ENCODE assay signal across 20 cellular contexts in the genomic region with DNA sequence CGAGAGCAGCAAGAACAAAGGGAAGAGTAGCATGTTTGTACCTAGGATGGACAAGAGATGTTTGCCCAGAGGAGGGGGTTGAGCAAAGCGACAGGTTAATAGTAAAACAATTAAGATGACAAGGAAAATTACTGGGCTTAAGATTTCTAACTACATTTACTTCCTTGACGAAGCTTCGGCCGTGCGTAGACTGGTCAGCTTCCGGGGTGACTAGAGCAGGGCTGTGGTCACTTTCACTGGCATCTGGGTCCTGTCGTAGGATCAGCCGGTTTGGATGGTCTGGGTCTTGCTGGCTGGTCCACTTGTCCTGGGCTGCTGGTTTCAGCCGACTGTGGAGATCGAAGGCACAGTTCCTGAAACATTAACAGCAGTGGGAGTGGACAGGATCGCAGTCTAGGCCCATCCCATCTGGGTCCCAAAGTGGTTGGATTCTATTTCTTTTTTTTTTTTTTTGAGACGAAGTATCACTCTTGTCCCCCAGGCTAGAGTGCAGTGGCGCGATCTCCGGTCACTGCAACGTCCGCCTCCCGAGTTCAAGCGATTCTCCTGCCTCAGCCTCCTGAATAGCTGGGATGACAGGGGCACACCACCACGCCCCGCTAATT. TPM values are rescaled to one million over a fixed set of nuclear protein-coding genes. Genes with fewer than 3 reads are reported as not detected.
DNase-seq lines count a peak whose midpoint lies in the region; TF ChIP-seq lines count a peak whose summit lies in the region.
"Had no signal": no experiment of that assay in that cellular context is flagged by ENCODE, and none has a peak within 500 bp of the region (broad histone marks: within the 10 kb centered on the region; RNA-seq: fewer than 3 reads in every experiment).

No MANE protein-coding gene starts in this region.

- no peak overlapping the region for H3K56ac ChIP-seq in H9 (ENCODE audit: insufficient read length, low read depth, low read length)

- no peak overlapping the region for H2BK12ac ChIP-seq in H9 (ENCODE audit: insufficient read length, low read depth, low read length)

- CTCF ChIA-PET in HEK293 (lab: Yijun Ruan, JAX), result interaction anchor here (1.8 kb wide), 1 partner anchor 57 kb away, joined by 5 read pairs; no protein-coding TSS in a partner anchor

- H3T11ph ChIP-seq in H9 (ENCODE audit: low read length), result no peak overlapping the region

- H3K4me1 Mint-ChIP-seq in endothelial cell (ENCODE audit: unreplicated experiment) (peaks cover 10% of the 10 kb centered on the region), H9 (peaks cover 12 to 17% of the 10 kb centered on the region in 2 experiments)

- no peak overlapping the region for H3K4me2 ChIP-seq in H9 (ENCODE audit: insufficient read depth, insufficient read length, low read length)

- peaks cover 7% of the 10 kb centered on the region for H3K23me2 ChIP-seq in H9 (ENCODE audit: insufficient read length, low read depth, low read length, poor library complexity, severe bottlenecking)

- H3K79me1 ChIP-seq in H9 (ENCODE audit: insufficient read depth, low read depth, low read length, poor library complexity, severe bottlenecking), result no peaks in the 10 kb centered on the region

- no peak overlapping the region for H3K9ac ChIP-seq in H9 (ENCODE audit: extremely low read depth, insufficient read length, low read length)

- no peak overlapping the region for H2AK5ac ChIP-seq in H9 (ENCODE audit: insufficient read length, low read length)

- H3K27me3 Mint-ChIP-seq in endothelial cell (ENCODE audit: unreplicated experiment) (peaks cover 10% of the 10 kb centered on the region), H9 (ENCODE audit: low read depth) (peaks cover 27% of the 10 kb centered on the region)

- no peak overlapping the region for H3K23ac ChIP-seq in H9 (ENCODE audit: insufficient read length, low read depth, low read length)

- no peak overlapping the region for H2BK15ac ChIP-seq in H9 (ENCODE audit: low read depth, low read length)

- H3K14ac ChIP-seq in H9 (ENCODE audit: insufficient read depth, low read length), result no peak overlapping the region

- H3K9me3 ChIP-seq in HEK293 (ENCODE audit: control insufficient read depth, insufficient read depth, low read depth, low read length) (no peaks in the 10 kb centered on the region), muscle layer of duodenum (ENCODE audit: control insufficient read depth in 1 of 2, low read length in 2 of 2) (no peaks in the 10 kb centered on the region), stomach (no peaks in the 10 kb centered on the region), H9 (ENCODE audit: control insufficient read depth, low read depth, low read length) (no peaks in the 10 kb centered on the region)
- H3K9me3 ChIP-seq: body of pancreas, suprapubic skin had no signal

- no peaks in the 10 kb centered on the region for H3K9me3 Mint-ChIP-seq in endothelial cell (ENCODE audit: unreplicated experiment)
- peaks cover 21% of the 10 kb centered on the region in 2 experiments for H3K9me3 Mint-ChIP-seq in H9

- no peak overlapping the region for H4K91ac ChIP-seq in H9 (ENCODE audit: insufficient read length, low read depth, low read length)

- no peak overlapping the region for H2BK5ac ChIP-seq in H9 (ENCODE audit: insufficient read length, low read length)

- no peak overlapping the region for H3K27ac ChIP-seq in HEK293 (ENCODE audit: extremely low read depth, low read depth, low read length)
- H3K27ac ChIP-seq in muscle layer of duodenum (ENCODE audit: low read length), result peak overlapping the region; percentile 45
- H3K27ac ChIP-seq in stomach, result peak overlapping the region in 4 of 5 donors; percentile 48 to 85 (median 71)
- no peak overlapping the region for H3K27ac ChIP-seq in H9 (ENCODE audit: insufficient read length, low read depth, low read length)
- H3K27ac ChIP-seq: foreskin keratinocyte, suprapubic skin had no signal

- no peak overlapping the region for H2BK20ac ChIP-seq in H9 (ENCODE audit: low read depth, low read length, poor library complexity, severe bottlenecking)

- H4K20me1 ChIP-seq in H9 (ENCODE audit: control insufficient read depth, insufficient read depth, insufficient read length), result no peaks in the 10 kb centered on the region

- H3K4me3 Mint-ChIP-seq in endothelial cell (ENCODE audit: unreplicated experiment), result peak overlapping the region; percentile 16
- no peak overlapping the region for H3K4me3 Mint-ChIP-seq in H9
- H3K4me3 Mint-ChIP-seq: activated CD8-positive, alpha-beta T cell treated with anti-CD3 and anti-CD28 coated beads, Interleukin-2, amount 10 ng/mL, durations not matched to agents 7 days and 5 days had no signal

- TF ChIP-seq POLR2A in stomach (IDR thresholded peaks at IDR 0.05), result no peak

- H3K4me1 ChIP-seq in HEK293 (ENCODE audit: control insufficient read depth, insufficient read depth, low read length), result no peaks in the 10 kb centered on the region
- peaks cover 3 to 4% of the 10 kb centered on the region in 2 donors for H3K4me1 ChIP-seq in muscle layer of duodenum (ENCODE audit: control insufficient read depth in 1 of 2, insufficient read depth in 2 of 2, low read length in 2 of 2)
- peaks cover 4 to 20% (median 11%) of the 10 kb centered on the region in 4 donors for H3K4me1 ChIP-seq in stomach
- H3K4me1 ChIP-seq in H9 (ENCODE audit: insufficient read depth, low read length), result no peaks in the 10 kb centered on the region; the same call in 1 of the 2 replicates
- H3K4me1 ChIP-seq: foreskin keratinocyte had no signal

- no peak overlapping the region for H2BK120ac ChIP-seq in H9 (ENCODE audit: low read depth, low read length, poor library complexity, severe bottlenecking)

- no peak overlapping the region for H4K8ac ChIP-seq in H9 (replicated peaks; ENCODE audit: insufficient read length, low read depth, low read length)

- intact Hi-C loops in stomach (cut with DNase I; ENCODE audit: low total_unique reads), result no loop called here

- POLR2A ChIA-PET in HEK293 (lab: Yijun Ruan, JAX), result interaction anchor here (0.6 kb wide), 1 partner anchor 36 kb away, joined by 5 read pairs; no protein-coding TSS in a partner anchor

- DNase-seq in endothelial cell (ENCODE audit: low spot score), result no peak
- DNase-seq in stomach, result no peak
- DNase-seq in H9, result no peak
- no peak for DNase-seq in SHP77 (lab: John Stamatoyannopoulos, UW)
- no peak for DNase-seq in NCI-H2227 treated with DMSO at 0.1 percent for 48 hours (lab: John Stamatoyannopoulos, UW)
- DNase-seq in hypothalamus (lab: John Stamatoyannopoulos, UW), result no peak
- DNase-seq: activated CD4-positive, alpha-beta T cell treated with anti-CD3 and anti-CD28 coated beads for 1 hour; activated CD8-positive, alpha-beta T cell treated with anti-CD3 and anti-CD28 coated beads, Interleukin-2, amount 10 ng/mL, durations not matched to agents 7 days and 5 days; activated T-cell treated with anti-CD3 and anti-CD28 coated beads for 4 hours; body of pancreas; C1 segment of cervical spinal cord; effector CD8-positive, alpha-beta T cell; foreskin keratinocyte; NCI-H1436 treated with DMSO at 0.1 percent for 48 hours; NCI-H510A treated with DMSO at 0.1 percent for 48 hours; small intestine had no signal

- H3K18ac ChIP-seq in H9 (ENCODE audit: insufficient read length, low read depth, low read length), result no peak overlapping the region

- H3K36me3 Mint-ChIP-seq in endothelial cell (ENCODE audit: low read depth, unreplicated experiment) (peaks cover 19% of the 10 kb centered on the region), H9 (ENCODE audit: insufficient read depth in 1 of 3, low read depth in 3 of 3) (peaks cover 7 to 15% (median 10%) of the 10 kb centered on the region in 3 experiments)

- H3K4ac ChIP-seq in H9 (ENCODE audit: low read depth, low read length), result no peak overlapping the region

- no peak overlapping the region for H4K5ac ChIP-seq in H9 (ENCODE audit: insufficient read length, low read depth, low read length)

- H2AFZ ChIP-seq in H9 (ENCODE audit: low read length), result no peak overlapping the region

- no peak overlapping the region for H3K4me3 ChIP-seq in HEK293 (ENCODE audit: low read depth, low read length)
- H3K4me3 ChIP-seq in muscle layer of duodenum (ENCODE audit: low read depth in 1 of 2, low read length in 2 of 2), result no peak overlapping the region
- no peak overlapping the region for H3K4me3 ChIP-seq in stomach
- H3K4me3 ChIP-seq: body of pancreas, suprapubic skin had no signal

- H3K79me2 ChIP-seq in H9 (ENCODE audit: insufficient read depth, low read length), result no peaks in the 10 kb centered on the region

- H3K36me3 ChIP-seq in HEK293 (ENCODE audit: control insufficient read depth in 2 of 2, insufficient read depth in 1 of 2, low read length in 2 of 2), result no peaks in the 10 kb centered on the region
- no peaks in the 10 kb centered on the region for H3K36me3 ChIP-seq in muscle layer of duodenum (ENCODE audit: control insufficient read depth in 1 of 2, insufficient read depth in 2 of 2, low read length in 2 of 2)
- no peaks in the 10 kb centered on the region for H3K36me3 ChIP-seq in stomach
- H3K36me3 ChIP-seq: suprapubic skin had no signal

- H3K27ac Mint-ChIP-seq in endothelial cell (ENCODE audit: unreplicated experiment), result no peak overlapping the region
- no peak overlapping the region; a peak in 1 of 7 replicates for H3K27ac Mint-ChIP-seq in H9
- H3K27ac Mint-ChIP-seq: activated CD8-positive, alpha-beta T cell treated with anti-CD3 and anti-CD28 coated beads, Interleukin-2, amount 10 ng/mL, durations not matched to agents 7 days and 5 days had no signal

- TF ChIP-seq EP300 in stomach (IDR thresholded peaks at IDR 0.05), result no peak

- H3K27me3 ChIP-seq in muscle layer of duodenum (ENCODE audit: low read depth, low read length), result no peaks in the 10 kb centered on the region
- no peaks in the 10 kb centered on the region for H3K27me3 ChIP-seq in stomach
- no peaks in the 10 kb centered on the region for H3K27me3 ChIP-seq in H9 (ENCODE audit: insufficient read depth, low read length)
- H3K27me3 ChIP-seq: body of pancreas, foreskin keratinocyte, suprapubic skin had no signal

- WGBS in stomach, 5 donors, result 87 to 95% (median 92%) methylated on average over 19 to 22 of the region's 22 CpGs
- no CpG with 5 or more reads among the region's 22 CpGs for WGBS in H9 (ENCODE audit: extremely low coverage, insufficient read length, low lambda C conversion rate)

- no peak for TF ChIP-seq CTCF in HEK293 (tag by site-specific recombination; IDR thresholded peaks at IDR 0.05)
- no peak for TF ChIP-seq CTCF in endothelial cell (IDR thresholded peaks at IDR 0.05; ENCODE audit: unreplicated experiment)
- no peak for TF ChIP-seq CTCF in stomach (IDR thresholded peaks at IDR 0.05)
- no peak for TF ChIP-seq CTCF in H9 (conservative IDR thresholded peaks at IDR 0.05)

RNA-seq across cellular contexts. Expression of a gene that starts 5.0 kb away (rescaled TPM):
- 353 TPM for total RNA-seq in endothelial cell (ENCODE audit: unreplicated experiment)
- 1,000 to 10,000 TPM in 1 of 5 donors, 100 to 1,000 TPM in 4; 184 to 1,029 (median 269) TPM for total RNA-seq in stomach
- 100 to 1,000 TPM; 193 to 524 (median 393) TPM for polyA plus RNA-seq in stomach
- 715 and 719 TPM in 2 replicates for total RNA-seq in H9 (2021)

RNA-seq across cellular contexts. Expression of a gene that starts 22.3 kb away (rescaled TPM):
- 0.28 TPM for total RNA-seq in endothelial cell (ENCODE audit: unreplicated experiment)
- total RNA-seq in stomach, result under 1 TPM in 1 of 5 donors, not detected in 4; 0.18 TPM
- polyA plus RNA-seq in stomach, result under 1 TPM in 2 of 3 donors, not detected in 1; 0.10 to 0.15 TPM
- 3.7 and 4.1 TPM in 2 replicates for total RNA-seq in H9 (2021)

RNA-seq across cellular contexts. Expression of a gene that starts 23.5 kb away (rescaled TPM):
- total RNA-seq in endothelial cell (ENCODE audit: unreplicated experiment) (not detected), stomach (1 to 10 TPM in 1 of 5 donors, under 1 TPM in 1, not detected in 3; 0.55 to 5.4 TPM), H9 (2021) (0.64 and 0.66 TPM in 2 replicates)
- 1 to 10 TPM in 1 of 3 donors, under 1 TPM in 2; 0.37 to 6.6 (median 0.93) TPM for polyA plus RNA-seq in stomach
- total RNA-seq: foreskin keratinocyte had no signal
- polyA plus RNA-seq: AG04450 had no signal

RNA-seq across cellular contexts. Expression of a gene that starts 35.8 kb away (rescaled TPM):
- total RNA-seq in endothelial cell (ENCODE audit: unreplicated experiment) (126 TPM), stomach (100 to 1,000 TPM in 2 of 5 donors, 10 to 100 TPM in 3; 26.1 to 503 (median 72.9) TPM), H9 (2021) (109 and 112 TPM in 2 replicates)
- 10 to 100 TPM; 62.9 to 82.1 (median 80.5) TPM for polyA plus RNA-seq in stomach

Comparison
In these comparisons a context has a peak if more than half of its experiments do, and no peak if none do; other contexts are left out.
1. H3K27ac ChIP-seq: peak in muscle layer of duodenum (single experiment) and stomach (4 of 5); none in HEK293 (single experiment) and H9 (single experiment).